8 cellular contexts compared by ENCODE assay signal in genomic region chr10:124626759-124627380, GRCh38.
DNase-seq lines count a peak whose midpoint lies in the region; ATAC-seq and TF ChIP-seq lines count a peak whose summit lies in the region.

No MANE protein-coding gene starts in this region.

- peak; percentile 59 for ATAC-seq in HG03159 (IDR thresholded peaks at IDR 0.05; ENCODE audit: unreplicated experiment)

- TF ChIP-seq CTCF in GM20000 (IDR thresholded peaks at IDR 0.05; ENCODE audit: extremely low read depth, missing control alignments), result no peak

- DNase-seq in NCI-H510A treated with DMSO at 0.1 percent for 48 hours (lab: John Stamatoyannopoulos, UW), result peak; percentile 12
- no peak for DNase-seq in NCI-H510A (lab: John Stamatoyannopoulos, UW)
- peak; percentile 28 for DNase-seq in activated CD8-positive, alpha-beta memory T cell treated with anti-CD3 and anti-CD28 coated beads, Interleukin-2, amount 50 U/mL, for 24 hours (ENCODE audit: extremely low read depth)
- DNase-seq in mucosa of gallbladder (ENCODE audit: low spot score), result peak; percentile 58
- no peak for DNase-seq in SKM-1 (lab: John Stamatoyannopoulos, UW; ENCODE audit: unreplicated experiment)
- no peak for DNase-seq in GDM1 (lab: John Stamatoyannopoulos, UW)
- DNase-seq in GM20000 (ENCODE audit: low spot score), result no peak

Comparison
In these comparisons a context has a peak if more than half of its experiments do, and no peak if none do; other contexts are left out.
1. DNase-seq: peak in NCI-H510A treated with DMSO at 0.1 percent for 48 hours (single experiment), activated CD8-positive, alpha-beta memory T cell treated with anti-CD3 and anti-CD28 coated beads, Interleukin-2, amount 50 U/mL, for 24 hours (single experiment) and mucosa of gallbladder (single experiment); none in NCI-H510A (single experiment), SKM-1 (single experiment), GDM1 (single experiment) and GM20000 (single experiment).